ENCODE assay signal across 1 cellular context in the genomic region with DNA sequence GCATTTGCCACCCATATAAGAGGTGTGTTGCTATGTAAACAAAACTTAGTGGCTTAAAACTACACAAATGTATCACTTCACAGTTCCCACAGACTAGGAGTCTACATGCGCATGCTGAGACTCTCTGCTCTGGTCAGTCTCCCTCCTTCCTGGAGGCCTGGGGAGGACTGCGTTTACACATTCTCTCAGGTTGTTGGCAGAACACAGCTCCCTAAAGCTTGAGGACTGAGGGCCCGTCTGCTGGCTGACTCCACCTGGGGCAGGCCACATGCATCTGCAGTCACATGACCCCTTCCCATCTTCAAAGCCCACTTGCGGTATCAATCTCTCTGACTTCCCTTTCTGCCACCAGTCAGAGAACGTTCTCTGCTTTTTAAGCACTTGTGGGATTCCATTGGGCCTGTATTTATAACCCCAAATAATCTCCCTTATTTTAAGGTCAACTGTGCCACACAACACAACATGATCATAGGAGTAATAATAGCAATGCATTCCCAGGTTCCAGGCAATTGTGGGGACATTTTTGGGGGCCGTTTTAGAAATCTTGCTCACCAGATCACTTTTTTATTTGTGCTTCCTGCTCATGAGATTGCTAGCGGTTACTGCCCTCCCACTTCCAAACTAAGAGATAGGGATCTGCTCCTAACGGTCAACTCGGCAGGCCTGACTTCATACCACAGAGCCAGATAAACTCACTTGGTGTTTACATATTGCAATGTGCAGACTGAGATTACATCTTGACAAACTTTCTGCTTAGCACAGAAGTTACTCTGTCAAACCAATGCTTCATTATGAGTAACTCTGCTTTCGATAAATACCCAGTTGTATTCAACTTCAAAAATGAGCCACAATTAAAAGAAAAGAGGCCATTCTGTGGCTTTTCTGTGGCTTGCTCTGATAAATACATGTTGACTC.
TF ChIP-seq lines count a peak whose summit lies in the region.

No MANE protein-coding gene starts in this region.

TF ChIP-seq in HepG2, 621 proteins besides CTCF, POLR2A, EP300 and RAD21 (continued from another document and continues in another):
- TF ChIP-seq, protein P1, sequence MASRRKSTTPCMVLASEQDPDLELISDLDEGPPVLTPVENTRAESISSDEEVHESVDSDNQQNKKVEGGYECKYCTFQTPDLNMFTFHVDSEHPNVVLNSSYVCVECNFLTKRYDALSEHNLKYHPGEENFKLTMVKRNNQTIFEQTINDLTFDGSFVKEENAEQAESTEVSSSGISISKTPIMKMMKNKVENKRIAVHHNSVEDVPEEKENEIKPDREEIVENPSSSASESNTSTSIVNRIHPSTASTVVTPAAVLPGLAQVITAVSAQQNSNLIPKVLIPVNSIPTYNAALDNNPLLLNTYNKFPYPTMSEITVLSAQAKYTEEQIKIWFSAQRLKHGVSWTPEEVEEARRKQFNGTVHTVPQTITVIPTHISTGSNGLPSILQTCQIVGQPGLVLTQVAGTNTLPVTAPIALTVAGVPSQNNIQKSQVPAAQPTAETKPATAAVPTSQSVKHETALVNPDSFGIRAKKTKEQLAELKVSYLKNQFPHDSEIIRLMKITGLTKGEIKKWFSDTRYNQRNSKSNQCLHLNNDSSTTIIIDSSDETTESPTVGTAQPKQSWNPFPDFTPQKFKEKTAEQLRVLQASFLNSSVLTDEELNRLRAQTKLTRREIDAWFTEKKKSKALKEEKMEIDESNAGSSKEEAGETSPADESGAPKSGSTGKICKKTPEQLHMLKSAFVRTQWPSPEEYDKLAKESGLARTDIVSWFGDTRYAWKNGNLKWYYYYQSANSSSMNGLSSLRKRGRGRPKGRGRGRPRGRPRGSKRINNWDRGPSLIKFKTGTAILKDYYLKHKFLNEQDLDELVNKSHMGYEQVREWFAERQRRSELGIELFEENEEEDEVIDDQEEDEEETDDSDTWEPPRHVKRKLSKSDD (CRISPR knock-in tag; IDR thresholded peaks at IDR 0.05; ENCODE audit: low read depth) = no peak
- TF ChIP-seq RARA (CRISPR knock-in tag; IDR thresholded peaks at IDR 0.05) = 0 out of 2 replicates have a peak, but pooled peaks have one; percentile 32
- peak; percentile 98 for TF ChIP-seq GFI1 (CRISPR knock-in tag; IDR thresholded peaks at IDR 0.05; ENCODE audit: borderline replicate concordance)
- TF ChIP-seq ARNT (IDR thresholded peaks at IDR 0.05) = no peak
- no peak for TF ChIP-seq GLI4 (CRISPR knock-in tag; IDR thresholded peaks at IDR 0.05; ENCODE audit: borderline replicate concordance)
- TF ChIP-seq, protein P2, sequence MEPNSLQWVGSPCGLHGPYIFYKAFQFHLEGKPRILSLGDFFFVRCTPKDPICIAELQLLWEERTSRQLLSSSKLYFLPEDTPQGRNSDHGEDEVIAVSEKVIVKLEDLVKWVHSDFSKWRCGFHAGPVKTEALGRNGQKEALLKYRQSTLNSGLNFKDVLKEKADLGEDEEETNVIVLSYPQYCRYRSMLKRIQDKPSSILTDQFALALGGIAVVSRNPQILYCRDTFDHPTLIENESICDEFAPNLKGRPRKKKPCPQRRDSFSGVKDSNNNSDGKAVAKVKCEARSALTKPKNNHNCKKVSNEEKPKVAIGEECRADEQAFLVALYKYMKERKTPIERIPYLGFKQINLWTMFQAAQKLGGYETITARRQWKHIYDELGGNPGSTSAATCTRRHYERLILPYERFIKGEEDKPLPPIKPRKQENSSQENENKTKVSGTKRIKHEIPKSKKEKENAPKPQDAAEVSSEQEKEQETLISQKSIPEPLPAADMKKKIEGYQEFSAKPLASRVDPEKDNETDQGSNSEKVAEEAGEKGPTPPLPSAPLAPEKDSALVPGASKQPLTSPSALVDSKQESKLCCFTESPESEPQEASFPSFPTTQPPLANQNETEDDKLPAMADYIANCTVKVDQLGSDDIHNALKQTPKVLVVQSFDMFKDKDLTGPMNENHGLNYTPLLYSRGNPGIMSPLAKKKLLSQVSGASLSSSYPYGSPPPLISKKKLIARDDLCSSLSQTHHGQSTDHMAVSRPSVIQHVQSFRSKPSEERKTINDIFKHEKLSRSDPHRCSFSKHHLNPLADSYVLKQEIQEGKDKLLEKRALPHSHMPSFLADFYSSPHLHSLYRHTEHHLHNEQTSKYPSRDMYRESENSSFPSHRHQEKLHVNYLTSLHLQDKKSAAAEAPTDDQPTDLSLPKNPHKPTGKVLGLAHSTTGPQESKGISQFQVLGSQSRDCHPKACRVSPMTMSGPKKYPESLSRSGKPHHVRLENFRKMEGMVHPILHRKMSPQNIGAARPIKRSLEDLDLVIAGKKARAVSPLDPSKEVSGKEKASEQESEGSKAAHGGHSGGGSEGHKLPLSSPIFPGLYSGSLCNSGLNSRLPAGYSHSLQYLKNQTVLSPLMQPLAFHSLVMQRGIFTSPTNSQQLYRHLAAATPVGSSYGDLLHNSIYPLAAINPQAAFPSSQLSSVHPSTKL (CRISPR knock-in tag; IDR thresholded peaks at IDR 0.05) = peak; percentile 74
- no peak for TF ChIP-seq ZNF569 (CRISPR knock-in tag; IDR thresholded peaks at IDR 0.05; ENCODE audit: borderline replicate concordance)
- TF ChIP-seq, protein P3, sequence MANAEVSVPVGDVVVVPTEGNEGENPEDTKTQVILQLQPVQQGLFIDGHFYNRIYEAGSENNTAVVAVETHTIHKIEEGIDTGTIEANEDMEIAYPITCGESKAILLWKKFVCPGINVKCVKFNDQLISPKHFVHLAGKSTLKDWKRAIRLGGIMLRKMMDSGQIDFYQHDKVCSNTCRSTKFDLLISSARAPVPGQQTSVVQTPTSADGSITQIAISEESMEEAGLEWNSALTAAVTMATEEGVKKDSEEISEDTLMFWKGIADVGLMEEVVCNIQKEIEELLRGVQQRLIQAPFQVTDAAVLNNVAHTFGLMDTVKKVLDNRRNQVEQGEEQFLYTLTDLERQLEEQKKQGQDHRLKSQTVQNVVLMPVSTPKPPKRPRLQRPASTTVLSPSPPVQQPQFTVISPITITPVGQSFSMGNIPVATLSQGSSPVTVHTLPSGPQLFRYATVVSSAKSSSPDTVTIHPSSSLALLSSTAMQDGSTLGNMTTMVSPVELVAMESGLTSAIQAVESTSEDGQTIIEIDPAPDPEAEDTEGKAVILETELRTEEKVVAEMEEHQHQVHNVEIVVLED (CRISPR knock-in tag; IDR thresholded peaks at IDR 0.05; ENCODE audit: borderline replicate concordance) = no peak
- TF ChIP-seq ZNF343 (CRISPR knock-in tag; IDR thresholded peaks at IDR 0.05) = no peak
- TF ChIP-seq, protein P4, sequence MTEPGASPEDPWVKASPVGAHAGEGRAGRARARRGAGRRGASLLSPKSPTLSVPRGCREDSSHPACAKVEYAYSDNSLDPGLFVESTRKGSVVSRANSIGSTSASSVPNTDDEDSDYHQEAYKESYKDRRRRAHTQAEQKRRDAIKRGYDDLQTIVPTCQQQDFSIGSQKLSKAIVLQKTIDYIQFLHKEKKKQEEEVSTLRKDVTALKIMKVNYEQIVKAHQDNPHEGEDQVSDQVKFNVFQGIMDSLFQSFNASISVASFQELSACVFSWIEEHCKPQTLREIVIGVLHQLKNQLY (CRISPR knock-in tag; IDR thresholded peaks at IDR 0.05) = no peak
- peak; percentile 70 for TF ChIP-seq CEBPB (IDR thresholded peaks at IDR 0.05; ENCODE audit: borderline replicate concordance, low read depth, low read length)
- TF ChIP-seq MTA1 (CRISPR knock-in tag; IDR thresholded peaks at IDR 0.05; ENCODE audit: borderline replicate concordance) = no peak
- TF ChIP-seq, protein P5, sequence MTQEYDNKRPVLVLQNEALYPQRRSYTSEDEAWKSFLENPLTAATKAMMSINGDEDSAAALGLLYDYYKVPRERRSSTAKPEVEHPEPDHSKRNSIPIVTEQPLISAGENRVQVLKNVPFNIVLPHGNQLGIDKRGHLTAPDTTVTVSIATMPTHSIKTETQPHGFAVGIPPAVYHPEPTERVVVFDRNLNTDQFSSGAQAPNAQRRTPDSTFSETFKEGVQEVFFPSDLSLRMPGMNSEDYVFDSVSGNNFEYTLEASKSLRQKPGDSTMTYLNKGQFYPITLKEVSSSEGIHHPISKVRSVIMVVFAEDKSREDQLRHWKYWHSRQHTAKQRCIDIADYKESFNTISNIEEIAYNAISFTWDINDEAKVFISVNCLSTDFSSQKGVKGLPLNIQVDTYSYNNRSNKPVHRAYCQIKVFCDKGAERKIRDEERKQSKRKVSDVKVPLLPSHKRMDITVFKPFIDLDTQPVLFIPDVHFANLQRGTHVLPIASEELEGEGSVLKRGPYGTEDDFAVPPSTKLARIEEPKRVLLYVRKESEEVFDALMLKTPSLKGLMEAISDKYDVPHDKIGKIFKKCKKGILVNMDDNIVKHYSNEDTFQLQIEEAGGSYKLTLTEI (CRISPR knock-in tag; conservative IDR thresholded peaks at IDR 0.05) = no peak
- no peak for TF ChIP-seq ZNF101 (CRISPR knock-in tag; IDR thresholded peaks at IDR 0.05; ENCODE audit: borderline replicate concordance, low read depth)
- peak; percentile 78 for TF ChIP-seq CEBPG (CRISPR knock-in tag; IDR thresholded peaks at IDR 0.05)
- TF ChIP-seq, protein P6, sequence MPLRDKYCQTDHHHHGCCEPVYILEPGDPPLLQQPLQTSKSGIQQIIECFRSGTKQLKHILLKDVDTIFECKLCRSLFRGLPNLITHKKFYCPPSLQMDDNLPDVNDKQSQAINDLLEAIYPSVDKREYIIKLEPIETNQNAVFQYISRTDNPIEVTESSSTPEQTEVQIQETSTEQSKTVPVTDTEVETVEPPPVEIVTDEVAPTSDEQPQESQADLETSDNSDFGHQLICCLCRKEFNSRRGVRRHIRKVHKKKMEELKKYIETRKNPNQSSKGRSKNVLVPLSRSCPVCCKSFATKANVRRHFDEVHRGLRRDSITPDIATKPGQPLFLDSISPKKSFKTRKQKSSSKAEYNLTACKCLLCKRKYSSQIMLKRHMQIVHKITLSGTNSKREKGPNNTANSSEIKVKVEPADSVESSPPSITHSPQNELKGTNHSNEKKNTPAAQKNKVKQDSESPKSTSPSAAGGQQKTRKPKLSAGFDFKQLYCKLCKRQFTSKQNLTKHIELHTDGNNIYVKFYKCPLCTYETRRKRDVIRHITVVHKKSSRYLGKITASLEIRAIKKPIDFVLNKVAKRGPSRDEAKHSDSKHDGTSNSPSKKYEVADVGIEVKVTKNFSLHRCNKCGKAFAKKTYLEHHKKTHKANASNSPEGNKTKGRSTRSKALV (CRISPR knock-in tag; IDR thresholded peaks at IDR 0.05) = no peak
- TF ChIP-seq ZNF468 (CRISPR knock-in tag; IDR thresholded peaks at IDR 0.05) = no peak
- TF ChIP-seq DNMT3B (CRISPR knock-in tag; conservative IDR thresholded peaks at IDR 0.05) = no peak
- no peak for TF ChIP-seq CREB1 (IDR thresholded peaks at IDR 0.05)
- TF ChIP-seq CREB1 (CRISPR knock-in tag; IDR thresholded peaks at IDR 0.05) = 0 out of 2 replicates have a peak, but pooled peaks have one; percentile 48
- no peak for TF ChIP-seq SRY (CRISPR knock-in tag; IDR thresholded peaks at IDR 0.05)
- TF ChIP-seq, protein P7, sequence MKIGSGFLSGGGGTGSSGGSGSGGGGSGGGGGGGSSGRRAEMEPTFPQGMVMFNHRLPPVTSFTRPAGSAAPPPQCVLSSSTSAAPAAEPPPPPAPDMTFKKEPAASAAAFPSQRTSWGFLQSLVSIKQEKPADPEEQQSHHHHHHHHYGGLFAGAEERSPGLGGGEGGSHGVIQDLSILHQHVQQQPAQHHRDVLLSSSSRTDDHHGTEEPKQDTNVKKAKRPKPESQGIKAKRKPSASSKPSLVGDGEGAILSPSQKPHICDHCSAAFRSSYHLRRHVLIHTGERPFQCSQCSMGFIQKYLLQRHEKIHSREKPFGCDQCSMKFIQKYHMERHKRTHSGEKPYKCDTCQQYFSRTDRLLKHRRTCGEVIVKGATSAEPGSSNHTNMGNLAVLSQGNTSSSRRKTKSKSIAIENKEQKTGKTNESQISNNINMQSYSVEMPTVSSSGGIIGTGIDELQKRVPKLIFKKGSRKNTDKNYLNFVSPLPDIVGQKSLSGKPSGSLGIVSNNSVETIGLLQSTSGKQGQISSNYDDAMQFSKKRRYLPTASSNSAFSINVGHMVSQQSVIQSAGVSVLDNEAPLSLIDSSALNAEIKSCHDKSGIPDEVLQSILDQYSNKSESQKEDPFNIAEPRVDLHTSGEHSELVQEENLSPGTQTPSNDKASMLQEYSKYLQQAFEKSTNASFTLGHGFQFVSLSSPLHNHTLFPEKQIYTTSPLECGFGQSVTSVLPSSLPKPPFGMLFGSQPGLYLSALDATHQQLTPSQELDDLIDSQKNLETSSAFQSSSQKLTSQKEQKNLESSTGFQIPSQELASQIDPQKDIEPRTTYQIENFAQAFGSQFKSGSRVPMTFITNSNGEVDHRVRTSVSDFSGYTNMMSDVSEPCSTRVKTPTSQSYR (CRISPR knock-in tag; IDR thresholded peaks at IDR 0.05; ENCODE audit: borderline replicate concordance) = no peak
- TF ChIP-seq ZNF660 (CRISPR knock-in tag; IDR thresholded peaks at IDR 0.05; ENCODE audit: borderline replicate concordance, low read depth) = no peak
- TF ChIP-seq SIN3A (IDR thresholded peaks at IDR 0.05; ENCODE audit: borderline replicate concordance, low read depth, low read length) = no peak
- TF ChIP-seq, protein P8, sequence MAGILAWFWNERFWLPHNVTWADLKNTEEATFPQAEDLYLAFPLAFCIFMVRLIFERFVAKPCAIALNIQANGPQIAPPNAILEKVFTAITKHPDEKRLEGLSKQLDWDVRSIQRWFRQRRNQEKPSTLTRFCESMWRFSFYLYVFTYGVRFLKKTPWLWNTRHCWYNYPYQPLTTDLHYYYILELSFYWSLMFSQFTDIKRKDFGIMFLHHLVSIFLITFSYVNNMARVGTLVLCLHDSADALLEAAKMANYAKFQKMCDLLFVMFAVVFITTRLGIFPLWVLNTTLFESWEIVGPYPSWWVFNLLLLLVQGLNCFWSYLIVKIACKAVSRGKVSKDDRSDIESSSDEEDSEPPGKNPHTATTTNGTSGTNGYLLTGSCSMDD (CRISPR knock-in tag; IDR thresholded peaks at IDR 0.05) = no peak
- no peak for TF ChIP-seq SSRP1 (CRISPR knock-in tag; IDR thresholded peaks at IDR 0.05)
- TF ChIP-seq SOX5 (CRISPR knock-in tag; IDR thresholded peaks at IDR 0.05; ENCODE audit: borderline replicate concordance) = peak; percentile 52; the same call in 1 of the 2 replicates
- 0 out of 2 replicates have a peak, but pooled peaks have one; percentile 39 for TF ChIP-seq PHF21A (CRISPR knock-in tag; IDR thresholded peaks at IDR 0.05)
- TF ChIP-seq HOXA5 (CRISPR knock-in tag; IDR thresholded peaks at IDR 0.05) = no peak
- TF ChIP-seq MAZ (IDR thresholded peaks at IDR 0.05; ENCODE audit: borderline replicate concordance, low read depth, low read length) = 0 out of 2 replicates have a peak, but pooled peaks have one; percentile 27
- no peak for TF ChIP-seq MAZ (CRISPR knock-in tag; IDR thresholded peaks at IDR 0.05; ENCODE audit: low read depth)
- TF ChIP-seq, protein P9, sequence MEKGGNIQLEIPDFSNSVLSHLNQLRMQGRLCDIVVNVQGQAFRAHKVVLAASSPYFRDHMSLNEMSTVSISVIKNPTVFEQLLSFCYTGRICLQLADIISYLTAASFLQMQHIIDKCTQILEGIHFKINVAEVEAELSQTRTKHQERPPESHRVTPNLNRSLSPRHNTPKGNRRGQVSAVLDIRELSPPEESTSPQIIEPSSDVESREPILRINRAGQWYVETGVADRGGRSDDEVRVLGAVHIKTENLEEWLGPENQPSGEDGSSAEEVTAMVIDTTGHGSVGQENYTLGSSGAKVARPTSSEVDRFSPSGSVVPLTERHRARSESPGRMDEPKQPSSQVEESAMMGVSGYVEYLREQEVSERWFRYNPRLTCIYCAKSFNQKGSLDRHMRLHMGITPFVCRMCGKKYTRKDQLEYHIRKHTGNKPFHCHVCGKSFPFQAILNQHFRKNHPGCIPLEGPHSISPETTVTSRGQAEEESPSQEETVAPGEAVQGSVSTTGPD (CRISPR knock-in tag; IDR thresholded peaks at IDR 0.05) = no peak
- TF ChIP-seq MED13 (CRISPR knock-in tag; IDR thresholded peaks at IDR 0.05) = no peak
- TF ChIP-seq BCL6 (CRISPR knock-in tag; IDR thresholded peaks at IDR 0.05) = peak; percentile 71
- no peak for TF ChIP-seq PHF5A (CRISPR knock-in tag; IDR thresholded peaks at IDR 0.05; ENCODE audit: low read depth, unreplicated experiment)
- 0 out of 2 replicates have a peak, but pooled peaks have one; percentile 26 for TF ChIP-seq ZNF614 (CRISPR knock-in tag; IDR thresholded peaks at IDR 0.05; ENCODE audit: borderline replicate concordance)
- no peak for TF ChIP-seq ZEB1 (IDR thresholded peaks at IDR 0.05; ENCODE audit: insufficient replicate concordance, low read depth)
